1 cellular context compared by ENCODE assay signal in the genomic region with DNA sequence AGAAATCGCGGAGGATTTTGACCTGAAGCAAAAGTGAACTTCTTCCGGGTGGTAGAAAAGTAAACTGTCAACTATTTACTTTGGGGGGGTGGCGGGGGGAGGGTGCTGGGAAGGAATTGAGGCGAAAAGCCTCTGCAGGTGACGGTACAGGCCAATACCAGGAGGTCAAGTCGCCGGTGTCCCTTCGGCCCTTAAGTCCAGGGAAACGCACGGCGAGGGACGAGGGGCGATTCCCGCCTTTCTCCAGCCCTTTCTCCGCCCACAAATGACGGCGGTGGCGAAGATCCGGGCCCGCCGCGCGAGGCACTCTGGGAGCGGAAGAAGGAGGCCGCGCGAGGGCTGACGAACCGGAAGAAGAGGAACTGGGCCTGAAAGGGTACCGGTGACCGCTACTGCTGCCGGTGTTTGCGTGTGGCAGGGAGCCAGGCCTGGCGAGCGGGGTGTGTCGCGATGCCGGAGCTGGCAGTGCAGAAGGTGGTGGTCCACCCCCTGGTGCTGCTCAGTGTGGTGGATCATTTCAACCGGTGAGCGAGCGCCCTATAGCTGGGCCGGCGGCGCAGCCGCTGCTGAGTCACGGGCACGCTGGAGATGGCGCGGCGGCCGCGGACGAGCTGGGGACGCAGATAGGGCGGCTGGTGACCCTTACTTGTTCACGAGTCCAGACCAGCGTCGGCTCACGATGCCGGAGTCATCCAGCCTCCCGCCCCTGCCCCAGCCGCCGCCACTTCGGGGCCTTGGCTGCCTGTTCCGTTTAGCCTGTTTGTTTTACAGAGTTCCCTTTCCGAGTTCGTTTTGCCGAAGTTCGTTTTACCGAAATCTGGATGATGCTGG.
TF ChIP-seq lines count a peak whose summit lies in the region.

PSMD7 (plus strand) TSS at position 350 of the 831 bp plus-strand sequence; CDS start at position 451, 101 bp downstream.

TF ChIP-seq in HepG2, 621 proteins besides CTCF, POLR2A, EP300 and RAD21 (continued from another document and continues in another):
- TF ChIP-seq, protein P1, sequence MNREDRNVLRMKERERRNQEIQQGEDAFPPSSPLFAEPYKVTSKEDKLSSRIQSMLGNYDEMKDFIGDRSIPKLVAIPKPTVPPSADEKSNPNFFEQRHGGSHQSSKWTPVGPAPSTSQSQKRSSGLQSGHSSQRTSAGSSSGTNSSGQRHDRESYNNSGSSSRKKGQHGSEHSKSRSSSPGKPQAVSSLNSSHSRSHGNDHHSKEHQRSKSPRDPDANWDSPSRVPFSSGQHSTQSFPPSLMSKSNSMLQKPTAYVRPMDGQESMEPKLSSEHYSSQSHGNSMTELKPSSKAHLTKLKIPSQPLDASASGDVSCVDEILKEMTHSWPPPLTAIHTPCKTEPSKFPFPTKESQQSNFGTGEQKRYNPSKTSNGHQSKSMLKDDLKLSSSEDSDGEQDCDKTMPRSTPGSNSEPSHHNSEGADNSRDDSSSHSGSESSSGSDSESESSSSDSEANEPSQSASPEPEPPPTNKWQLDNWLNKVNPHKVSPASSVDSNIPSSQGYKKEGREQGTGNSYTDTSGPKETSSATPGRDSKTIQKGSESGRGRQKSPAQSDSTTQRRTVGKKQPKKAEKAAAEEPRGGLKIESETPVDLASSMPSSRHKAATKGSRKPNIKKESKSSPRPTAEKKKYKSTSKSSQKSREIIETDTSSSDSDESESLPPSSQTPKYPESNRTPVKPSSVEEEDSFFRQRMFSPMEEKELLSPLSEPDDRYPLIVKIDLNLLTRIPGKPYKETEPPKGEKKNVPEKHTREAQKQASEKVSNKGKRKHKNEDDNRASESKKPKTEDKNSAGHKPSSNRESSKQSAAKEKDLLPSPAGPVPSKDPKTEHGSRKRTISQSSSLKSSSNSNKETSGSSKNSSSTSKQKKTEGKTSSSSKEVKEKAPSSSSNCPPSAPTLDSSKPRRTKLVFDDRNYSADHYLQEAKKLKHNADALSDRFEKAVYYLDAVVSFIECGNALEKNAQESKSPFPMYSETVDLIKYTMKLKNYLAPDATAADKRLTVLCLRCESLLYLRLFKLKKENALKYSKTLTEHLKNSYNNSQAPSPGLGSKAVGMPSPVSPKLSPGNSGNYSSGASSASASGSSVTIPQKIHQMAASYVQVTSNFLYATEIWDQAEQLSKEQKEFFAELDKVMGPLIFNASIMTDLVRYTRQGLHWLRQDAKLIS (CRISPR knock-in tag; IDR thresholded peaks at IDR 0.05): 0 out of 2 replicates have a peak, but pooled peaks have one; percentile 42
- peak; percentile 94; the same call in 1 of the 2 replicates for TF ChIP-seq ZNF234 (CRISPR knock-in tag; conservative IDR thresholded peaks at IDR 0.05)
- TF ChIP-seq ETV6 (CRISPR knock-in tag; conservative IDR thresholded peaks at IDR 0.05): peak; percentile 93
- TF ChIP-seq ZNF343 (CRISPR knock-in tag; IDR thresholded peaks at IDR 0.05): peak; percentile 87
- TF ChIP-seq GFI1 (CRISPR knock-in tag; IDR thresholded peaks at IDR 0.05; ENCODE audit: borderline replicate concordance): peak; percentile 42; the same call in 1 of the 2 replicates
- peak; percentile 84; the same call in 1 of the 2 replicates for TF ChIP-seq KDM3A (CRISPR knock-in tag; IDR thresholded peaks at IDR 0.05; ENCODE audit: low read depth)
- peak; percentile 91 for TF ChIP-seq SIN3A (IDR thresholded peaks at IDR 0.05; ENCODE audit: borderline replicate concordance, low read depth, low read length)
- no peak for TF ChIP-seq NCOA5 (CRISPR knock-in tag; IDR thresholded peaks at IDR 0.05)
- TF ChIP-seq RARA (CRISPR knock-in tag; IDR thresholded peaks at IDR 0.05): peak; percentile 44; the same call in 1 of the 2 replicates
- peak; percentile 98 for TF ChIP-seq KMT2A (CRISPR knock-in tag; IDR thresholded peaks at IDR 0.05)
- TF ChIP-seq ZBTB37 (CRISPR knock-in tag; IDR thresholded peaks at IDR 0.05): peak; percentile 75; the same call in 1 of the 2 replicates
- peak; percentile 33 for TF ChIP-seq ZNF629 (CRISPR knock-in tag; conservative IDR thresholded peaks at IDR 0.05)
- TF ChIP-seq CENPT (CRISPR knock-in tag; IDR thresholded peaks at IDR 0.05; ENCODE audit: low read depth): peak; percentile 91
- peak; percentile 91 for TF ChIP-seq PHF5A (CRISPR knock-in tag; IDR thresholded peaks at IDR 0.05; ENCODE audit: low read depth, unreplicated experiment)
- TF ChIP-seq ZMAT3 (CRISPR knock-in tag; conservative IDR thresholded peaks at IDR 0.05): peak; percentile 92
- TF ChIP-seq ZNF512 (CRISPR knock-in tag; IDR thresholded peaks at IDR 0.05): peak; percentile 66; the same call in 1 of the 2 replicates
- no peak; the same call in 1 of the 2 replicates for TF ChIP-seq ZNF878 (CRISPR knock-in tag; IDR thresholded peaks at IDR 0.05)
- peak; percentile 95 for TF ChIP-seq ZNF280D (CRISPR knock-in tag; IDR thresholded peaks at IDR 0.05)
- TF ChIP-seq ZSCAN25 (CRISPR knock-in tag; IDR thresholded peaks at IDR 0.05): peak; percentile 90
- peak; percentile 89 for TF ChIP-seq SP4 (CRISPR knock-in tag; IDR thresholded peaks at IDR 0.05)
- TF ChIP-seq AHR (CRISPR knock-in tag; IDR thresholded peaks at IDR 0.05): peak; percentile 82; the same call in 1 of the 2 replicates
- TF ChIP-seq ZFAT (CRISPR knock-in tag; conservative IDR thresholded peaks at IDR 0.05): peak; percentile 70; the same call in 1 of the 2 replicates
- TF ChIP-seq ZNF574 (CRISPR knock-in tag; IDR thresholded peaks at IDR 0.05): peak; percentile 96
- TF ChIP-seq, protein P2, sequence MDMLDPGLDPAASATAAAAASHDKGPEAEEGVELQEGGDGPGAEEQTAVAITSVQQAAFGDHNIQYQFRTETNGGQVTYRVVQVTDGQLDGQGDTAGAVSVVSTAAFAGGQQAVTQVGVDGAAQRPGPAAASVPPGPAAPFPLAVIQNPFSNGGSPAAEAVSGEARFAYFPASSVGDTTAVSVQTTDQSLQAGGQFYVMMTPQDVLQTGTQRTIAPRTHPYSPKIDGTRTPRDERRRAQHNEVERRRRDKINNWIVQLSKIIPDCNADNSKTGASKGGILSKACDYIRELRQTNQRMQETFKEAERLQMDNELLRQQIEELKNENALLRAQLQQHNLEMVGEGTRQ (IDR thresholded peaks at IDR 0.05; ENCODE audit: low read depth, low read length): 0 out of 2 replicates have a peak, but pooled peaks have one; percentile 1
- TF ChIP-seq, protein P2 (CRISPR knock-in tag; IDR thresholded peaks at IDR 0.05; ENCODE audit: borderline replicate concordance): no peak; the same call in 1 of the 2 replicates
- peak; percentile 79; the same call in 1 of the 2 replicates for TF ChIP-seq SSRP1 (CRISPR knock-in tag; IDR thresholded peaks at IDR 0.05)
- TF ChIP-seq SMAD1 (CRISPR knock-in tag; IDR thresholded peaks at IDR 0.05; ENCODE audit: borderline replicate concordance, low read depth): peak; percentile 62; the same call in 1 of the 2 replicates
- TF ChIP-seq, protein P3, sequence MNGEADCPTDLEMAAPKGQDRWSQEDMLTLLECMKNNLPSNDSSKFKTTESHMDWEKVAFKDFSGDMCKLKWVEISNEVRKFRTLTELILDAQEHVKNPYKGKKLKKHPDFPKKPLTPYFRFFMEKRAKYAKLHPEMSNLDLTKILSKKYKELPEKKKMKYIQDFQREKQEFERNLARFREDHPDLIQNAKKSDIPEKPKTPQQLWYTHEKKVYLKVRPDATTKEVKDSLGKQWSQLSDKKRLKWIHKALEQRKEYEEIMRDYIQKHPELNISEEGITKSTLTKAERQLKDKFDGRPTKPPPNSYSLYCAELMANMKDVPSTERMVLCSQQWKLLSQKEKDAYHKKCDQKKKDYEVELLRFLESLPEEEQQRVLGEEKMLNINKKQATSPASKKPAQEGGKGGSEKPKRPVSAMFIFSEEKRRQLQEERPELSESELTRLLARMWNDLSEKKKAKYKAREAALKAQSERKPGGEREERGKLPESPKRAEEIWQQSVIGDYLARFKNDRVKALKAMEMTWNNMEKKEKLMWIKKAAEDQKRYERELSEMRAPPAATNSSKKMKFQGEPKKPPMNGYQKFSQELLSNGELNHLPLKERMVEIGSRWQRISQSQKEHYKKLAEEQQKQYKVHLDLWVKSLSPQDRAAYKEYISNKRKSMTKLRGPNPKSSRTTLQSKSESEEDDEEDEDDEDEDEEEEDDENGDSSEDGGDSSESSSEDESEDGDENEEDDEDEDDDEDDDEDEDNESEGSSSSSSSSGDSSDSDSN (CRISPR knock-in tag; IDR thresholded peaks at IDR 0.05): no peak; the same call in none of the 2 replicates
- no peak for TF ChIP-seq SCMH1 (CRISPR knock-in tag; IDR thresholded peaks at IDR 0.05; ENCODE audit: borderline replicate concordance)
- peak; percentile 100 for TF ChIP-seq GABPB1 (CRISPR knock-in tag; IDR thresholded peaks at IDR 0.05)
- no peak for TF ChIP-seq CENPX (CRISPR knock-in tag; IDR thresholded peaks at IDR 0.05)
- TF ChIP-seq ZNF441 (CRISPR knock-in tag; IDR thresholded peaks at IDR 0.05; ENCODE audit: borderline replicate concordance): peak; percentile 85; the same call in 1 of the 2 replicates
- peak; percentile 39; the same call in 1 of the 2 replicates for TF ChIP-seq TFAP4 (IDR thresholded peaks at IDR 0.05; ENCODE audit: borderline replicate concordance, low read depth)
- peak; percentile 83 for TF ChIP-seq JDP2 (CRISPR knock-in tag; IDR thresholded peaks at IDR 0.05; ENCODE audit: borderline replicate concordance)
- TF ChIP-seq ZNF549 (CRISPR knock-in tag; IDR thresholded peaks at IDR 0.05): no peak
- TF ChIP-seq SP140L (CRISPR knock-in tag; IDR thresholded peaks at IDR 0.05; ENCODE audit: borderline replicate concordance): no peak
- peak; percentile 32; the same call in 1 of the 2 replicates for TF ChIP-seq ZNF879 (CRISPR knock-in tag; IDR thresholded peaks at IDR 0.05)
